In the genomic region with DNA sequence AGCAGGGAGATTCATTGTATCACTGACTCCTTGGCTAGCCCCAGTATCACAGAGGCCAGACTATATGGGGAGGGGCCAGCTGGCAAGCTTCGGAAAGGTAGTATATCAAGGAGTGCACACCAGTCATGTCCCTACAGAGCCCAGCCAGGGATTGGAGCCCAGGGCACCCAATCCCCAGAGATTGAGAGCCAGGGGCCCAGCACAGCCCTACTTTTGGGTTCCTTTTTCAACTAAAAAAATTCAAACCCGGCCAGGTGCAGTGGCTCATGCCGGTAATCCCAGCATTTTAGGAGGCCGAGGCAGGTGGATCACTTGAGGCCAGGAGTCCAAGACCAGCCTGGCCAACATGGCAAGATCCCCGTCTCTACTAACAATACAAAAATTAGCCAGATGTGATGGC, we compare ENCODE assay signal across 20 cellular contexts. TPM values are rescaled to one million over a fixed set of nuclear protein-coding genes. Genes with fewer than 3 reads are reported as not detected.
A peak's percentile ranks its signal among the peaks of the same experiment; 100 is the strongest.
DNase-seq lines count a peak whose midpoint lies in the region; ATAC-seq, FAIRE-seq and TF ChIP-seq lines count a peak whose summit lies in the region.
"Had no signal": no experiment of that assay in that cellular context is flagged by ENCODE, and none has a peak within 500 bp of the region (broad histone marks: within the 10 kb centered on the region; RNA-seq: fewer than 3 reads in every experiment).

No MANE protein-coding gene starts in this region.

- no peak for ATAC-seq in activated CD8-positive, alpha-beta T cell treated with anti-CD3 and anti-CD28 coated beads, Interleukin-2, amount 10 ng/mL, durations not matched to agents 7 days and 5 days
- ATAC-seq in activated CD8-positive, alpha-beta T cell treated with anti-CD3 and anti-CD28 coated beads for 36 hours: no peak
- ATAC-seq in naive thymus-derived CD4-positive, alpha-beta T cell: no peak
- ATAC-seq in HG02678 (IDR thresholded peaks at IDR 0.05; ENCODE audit: unreplicated experiment) (no peak), upper lobe of left lung (ENCODE audit: low FRiP score in 2 of 2) (no peak)
- ATAC-seq: activated CD4-positive, CD25-positive, alpha-beta regulatory T cell treated with anti-CD3 and anti-CD28 coated beads, Interleukin-2, amount 50 U/mL, for 24 hours; SK-N-SH treated with all-trans-retinoic acid at 6 μM for 48 hours had no signal

- no peaks in the 10 kb centered on the region for H3K36me3 Mint-ChIP-seq in activated CD8-positive, alpha-beta T cell treated with anti-CD3 and anti-CD28 coated beads, Interleukin-2, amount 10 ng/mL, durations not matched to agents 7 days and 5 days (ENCODE audit: low read depth)
- H3K36me3 Mint-ChIP-seq in activated CD8-positive, alpha-beta T cell treated with anti-CD3 and anti-CD28 coated beads for 36 hours (ENCODE audit: low read depth): no peaks in the 10 kb centered on the region
- H3K36me3 Mint-ChIP-seq in CD4-positive, alpha-beta memory T cell: no peaks in the 10 kb centered on the region
- no peaks in the 10 kb centered on the region for H3K36me3 Mint-ChIP-seq in naive thymus-derived CD4-positive, alpha-beta T cell

- H3K27me3 Mint-ChIP-seq in activated CD8-positive, alpha-beta T cell treated with anti-CD3 and anti-CD28 coated beads, Interleukin-2, amount 10 ng/mL, durations not matched to agents 7 days and 5 days (ENCODE audit: low read depth): peaks cover 12% of the 10 kb centered on the region
- H3K27me3 Mint-ChIP-seq in activated CD8-positive, alpha-beta T cell treated with anti-CD3 and anti-CD28 coated beads for 36 hours: no peaks in the 10 kb centered on the region
- no peaks in the 10 kb centered on the region for H3K27me3 Mint-ChIP-seq in CD4-positive, alpha-beta memory T cell
- peaks cover 0 to 11% (median 0%) of the 10 kb centered on the region in 5 donors for H3K27me3 Mint-ChIP-seq in naive thymus-derived CD4-positive, alpha-beta T cell

- CTCF ChIA-PET in activated CD8-positive, alpha-beta T cell treated with anti-CD3 and anti-CD28 coated beads, Interleukin-2, amount 10 ng/mL, durations not matched to agents 7 days and 5 days (lab: Charles Lee): interaction anchor here (5.8 to 9.8 kb wide), 2 partner anchors 47 to 128 kb away, joined by 41 to 193 read pairs; no protein-coding TSS in a partner anchor
- CTCF ChIA-PET in activated CD8-positive, alpha-beta T cell treated with anti-CD3 and anti-CD28 coated beads for 36 hours (lab: Charles Lee): no interaction called here
- CTCF ChIA-PET in CD4-positive, alpha-beta memory T cell (lab: Charles Lee; ENCODE audit: partially characterized antibody): interaction anchor here (0.8 to 1.5 kb wide), 2 partner anchors 22 to 50 kb away, joined by 3 to 7 read pairs; no protein-coding TSS in a partner anchor
- CTCF ChIA-PET in naive thymus-derived CD4-positive, alpha-beta T cell (lab: Charles Lee): no interaction called here

- TF ChIP-seq CTCF in activated CD8-positive, alpha-beta T cell treated with anti-CD3 and anti-CD28 coated beads for 36 hours (IDR thresholded peaks at IDR 0.05): no peak
- TF ChIP-seq CTCF in bronchial epithelial cell (IDR thresholded peaks at IDR 0.05; ENCODE audit: insufficient read depth, low read length, severe bottlenecking): no peak
- no peak for TF ChIP-seq CTCF in upper lobe of left lung (IDR thresholded peaks at IDR 0.05)

- no peaks in the 10 kb centered on the region for H3K9me3 ChIP-seq in CD4-positive, alpha-beta memory T cell (ENCODE audit: control insufficient read depth in 1 of 2, low read length in 2 of 2)
- H3K9me3 ChIP-seq in naive thymus-derived CD4-positive, alpha-beta T cell (ENCODE audit: control insufficient read depth in 2 of 3, low read length in 3 of 3): no peaks in the 10 kb centered on the region
- no peaks in the 10 kb centered on the region for H3K9me3 ChIP-seq in upper lobe of left lung
- H3K9me3 ChIP-seq: vagina had no signal

- WGBS in upper lobe of left lung, 2 donors: 93 to 100% methylated on average over 4 to 5 of the region's 5 CpGs

- peaks cover 27% of the 10 kb centered on the region for H3K4me1 ChIP-seq in CD4-positive, alpha-beta memory T cell (ENCODE audit: insufficient read depth, low read length)
- peaks cover 15 to 22% of the 10 kb centered on the region in 2 donors for H3K4me1 ChIP-seq in naive thymus-derived CD4-positive, alpha-beta T cell (ENCODE audit: control insufficient read depth in 2 of 2, insufficient read depth in 2 of 2, low read length in 2 of 2)
- peaks cover 22 to 31% (median 27%) of the 10 kb centered on the region in 4 donors for H3K4me1 ChIP-seq in upper lobe of left lung

- H3K36me3 ChIP-seq in CD4-positive, alpha-beta memory T cell (ENCODE audit: insufficient read depth, low read length): no peaks in the 10 kb centered on the region
- no peaks in the 10 kb centered on the region for H3K36me3 ChIP-seq in bronchial epithelial cell (ENCODE audit: control insufficient read depth, insufficient read depth, low read length)
- no peaks in the 10 kb centered on the region for H3K36me3 ChIP-seq in naive thymus-derived CD4-positive, alpha-beta T cell (ENCODE audit: control insufficient read depth in 2 of 3, insufficient read depth in 3 of 3, low read length in 3 of 3)
- H3K36me3 ChIP-seq in upper lobe of left lung: no peaks in the 10 kb centered on the region
- H3K36me3 ChIP-seq: vagina had no signal

- H3K27ac ChIP-seq in CD4-positive, alpha-beta memory T cell (ENCODE audit: low read depth, low read length): no peak overlapping the region
- H3K27ac ChIP-seq in naive thymus-derived CD4-positive, alpha-beta T cell (ENCODE audit: low read depth, low read length): no peak overlapping the region
- H3K27ac ChIP-seq in upper lobe of left lung: no peak overlapping the region
- H3K27ac ChIP-seq: vagina had no signal

- no peak overlapping the region for H3K4me3 ChIP-seq in CD4-positive, alpha-beta memory T cell (ENCODE audit: low read length in 2 of 2)
- H3K4me3 ChIP-seq in bronchial epithelial cell (ENCODE audit: low read depth, low read length): no peak overlapping the region
- H3K4me3 ChIP-seq in naive thymus-derived CD4-positive, alpha-beta T cell (ENCODE audit: low read length): no peak overlapping the region
- no peak overlapping the region for H3K4me3 ChIP-seq in upper lobe of left lung

- no peak overlapping the region for H3K4me3 Mint-ChIP-seq in activated CD8-positive, alpha-beta T cell treated with anti-CD3 and anti-CD28 coated beads, Interleukin-2, amount 10 ng/mL, durations not matched to agents 7 days and 5 days
- no peak overlapping the region for H3K4me3 Mint-ChIP-seq in activated CD8-positive, alpha-beta T cell treated with anti-CD3 and anti-CD28 coated beads for 36 hours
- H3K4me3 Mint-ChIP-seq in CD4-positive, alpha-beta memory T cell: peak overlapping the region in 5 of 8 donors; percentile 62 to 90 (median 84)
- H3K4me3 Mint-ChIP-seq in naive thymus-derived CD4-positive, alpha-beta T cell: peak overlapping the region in 6 of 10 donors; percentile 82 to 94 (median 91)

- intact Hi-C loops in activated CD8-positive, alpha-beta T cell treated with anti-CD3 and anti-CD28 coated beads for 36 hours (cut with micrococcal nuclease): no loop called here
- intact Hi-C loops in CD4-positive, alpha-beta memory T cell (cut with micrococcal nuclease): no loop called here
- intact Hi-C loops in naive thymus-derived CD4-positive, alpha-beta T cell (cut with micrococcal nuclease): no loop called here

- no peak for TF ChIP-seq EP300 in upper lobe of left lung (IDR thresholded peaks at IDR 0.05)

- no peaks in the 10 kb centered on the region for H3K9me3 Mint-ChIP-seq in activated CD8-positive, alpha-beta T cell treated with anti-CD3 and anti-CD28 coated beads, Interleukin-2, amount 10 ng/mL, durations not matched to agents 7 days and 5 days (ENCODE audit: insufficient read depth)
- no peaks in the 10 kb centered on the region for H3K9me3 Mint-ChIP-seq in activated CD8-positive, alpha-beta T cell treated with anti-CD3 and anti-CD28 coated beads for 36 hours
- no peaks in the 10 kb centered on the region for H3K9me3 Mint-ChIP-seq in CD4-positive, alpha-beta memory T cell
- H3K9me3 Mint-ChIP-seq in naive thymus-derived CD4-positive, alpha-beta T cell: peaks cover 0 to 2% (median 0%) of the 10 kb centered on the region in 11 donors

- no peaks in the 10 kb centered on the region for H3K27me3 ChIP-seq in CD4-positive, alpha-beta memory T cell (ENCODE audit: insufficient read depth, low read length)
- no peaks in the 10 kb centered on the region for H3K27me3 ChIP-seq in bronchial epithelial cell (ENCODE audit: control insufficient read depth, insufficient read depth, low read length)
- H3K27me3 ChIP-seq in naive thymus-derived CD4-positive, alpha-beta T cell (ENCODE audit: control insufficient read depth in 2 of 2, insufficient read depth in 2 of 2, low read length in 2 of 2): no peaks in the 10 kb centered on the region
- H3K27me3 ChIP-seq in upper lobe of left lung: no peaks in the 10 kb centered on the region
- H3K27me3 ChIP-seq: vagina had no signal

- FAIRE-seq in bronchial epithelial cell (lab: Jason Lieb, UNC): peak; percentile 13
- FAIRE-seq: A204.1 had no signal

- POLR2A ChIA-PET in activated CD8-positive, alpha-beta T cell treated with anti-CD3 and anti-CD28 coated beads, Interleukin-2, amount 10 ng/mL, durations not matched to agents 7 days and 5 days (lab: Charles Lee): no interaction called here
- POLR2A ChIA-PET in activated CD8-positive, alpha-beta T cell treated with anti-CD3 and anti-CD28 coated beads for 36 hours (lab: Charles Lee): no interaction called here
- POLR2A ChIA-PET in CD4-positive, alpha-beta memory T cell (lab: Charles Lee; ENCODE audit: partially characterized antibody): interaction anchor here (0.6 to 0.9 kb wide), 2 partner anchors 221 to 229 kb away, joined by 3 read pairs; no protein-coding TSS in a partner anchor
- POLR2A ChIA-PET in naive thymus-derived CD4-positive, alpha-beta T cell (lab: Charles Lee): interaction anchor here (0.6 kb wide), 1 partner anchor 329 kb away, joined by 3 read pairs; no protein-coding TSS in a partner anchor

- H3K27ac Mint-ChIP-seq in activated CD8-positive, alpha-beta T cell treated with anti-CD3 and anti-CD28 coated beads, Interleukin-2, amount 10 ng/mL, durations not matched to agents 7 days and 5 days: no peak overlapping the region
- H3K27ac Mint-ChIP-seq in activated CD8-positive, alpha-beta T cell treated with anti-CD3 and anti-CD28 coated beads for 36 hours: no peak overlapping the region
- no peak overlapping the region for H3K27ac Mint-ChIP-seq in CD4-positive, alpha-beta memory T cell
- H3K27ac Mint-ChIP-seq in naive thymus-derived CD4-positive, alpha-beta T cell: peak overlapping the region in 3 of 9 donors; percentile 21 to 87 (median 82)

- H3K4me1 Mint-ChIP-seq in activated CD8-positive, alpha-beta T cell treated with anti-CD3 and anti-CD28 coated beads, Interleukin-2, amount 10 ng/mL, durations not matched to agents 7 days and 5 days (ENCODE audit: low read depth): peaks cover 34% of the 10 kb centered on the region
- H3K4me1 Mint-ChIP-seq in activated CD8-positive, alpha-beta T cell treated with anti-CD3 and anti-CD28 coated beads for 36 hours (ENCODE audit: low read depth): peaks cover 18% of the 10 kb centered on the region
- H3K4me1 Mint-ChIP-seq in CD4-positive, alpha-beta memory T cell: peaks cover 21 to 39% (median 31%) of the 10 kb centered on the region in 4 donors
- H3K4me1 Mint-ChIP-seq in naive thymus-derived CD4-positive, alpha-beta T cell: peaks cover 18 to 43% (median 31%) of the 10 kb centered on the region in 7 donors

- TF ChIP-seq POLR2A in upper lobe of left lung (IDR thresholded peaks at IDR 0.05): no peak

- DNase-seq in activated CD8-positive, alpha-beta T cell treated with anti-CD3 and anti-CD28 coated beads, Interleukin-2, amount 10 ng/mL, durations not matched to agents 7 days and 5 days: peak; percentile 15
- no peak for DNase-seq in activated CD8-positive, alpha-beta T cell treated with anti-CD3 and anti-CD28 coated beads for 36 hours
- no peak for DNase-seq in CD4-positive, alpha-beta memory T cell
- DNase-seq in bronchial epithelial cell (ENCODE audit: low read depth) (no peak), amygdala (lab: John Stamatoyannopoulos, UW) (no peak), upper lobe of left lung (no peak)
- peak in 1 of 9 donors; percentile 18 for DNase-seq in naive thymus-derived CD4-positive, alpha-beta T cell
- DNase-seq: activated gamma-delta T cell treated with Interleukin-2 at 50 U/mL for 16 hours; aorta; cerebellar nuclear complex; effector CD8-positive, alpha-beta T cell; IMR-90; NCI-H510A treated with DMSO at 0.1 percent for 48 hours; RPMI8226; stimulated activated CD8-positive, alpha-beta memory T cell treated with anti-CD3 and anti-CD28 coated beads, Interleukin-4, amount 100 ng/mL, for 48 hours had no signal

RNA-seq across cellular contexts. Expression of a gene that starts 5.4 kb away (rescaled TPM):
- total RNA-seq in activated CD8-positive, alpha-beta T cell treated with anti-CD3 and anti-CD28 coated beads, Interleukin-2, amount 10 ng/mL, durations not matched to agents 7 days and 5 days: 1 to 10 TPM; 8.8 to 9.1 TPM
- total RNA-seq in activated CD8-positive, alpha-beta T cell treated with anti-CD3 and anti-CD28 coated beads for 36 hours: 1 to 10 TPM; 4.1 to 5.5 TPM
- total RNA-seq in CD4-positive, alpha-beta memory T cell: 1 to 10 TPM; 1.3 to 1.4 TPM
- polyA plus RNA-seq in CD4-positive, alpha-beta memory T cell: under 1 TPM; 0.09 to 0.55 TPM
- 2.1 and 5.1 TPM in 2 replicates for total RNA-seq in bronchial epithelial cell
- 1 to 10 TPM in 2 of 5 experiments, under 1 TPM in 3; 0.60 to 1.9 (median 0.78) TPM for total RNA-seq in naive thymus-derived CD4-positive, alpha-beta T cell
- polyA plus RNA-seq in naive thymus-derived CD4-positive, alpha-beta T cell: 1 to 10 TPM in 1 of 2 donors, under 1 TPM in 1; 0.28 to 1.4 TPM
- total RNA-seq in upper lobe of left lung: 10 to 100 TPM in 2 of 6 donors, 1 to 10 TPM in 4; 2.1 to 11.6 (median 7.4) TPM

RNA-seq across cellular contexts. Expression of a gene that starts 52.7 kb away (rescaled TPM):
- 10 to 100 TPM; 28.9 to 31.6 TPM for total RNA-seq in activated CD8-positive, alpha-beta T cell treated with anti-CD3 and anti-CD28 coated beads, Interleukin-2, amount 10 ng/mL, durations not matched to agents 7 days and 5 days
- total RNA-seq in activated CD8-positive, alpha-beta T cell treated with anti-CD3 and anti-CD28 coated beads for 36 hours: 10 to 100 TPM; 35.3 to 38.4 TPM
- 10 to 100 TPM; 21.0 TPM for total RNA-seq in CD4-positive, alpha-beta memory T cell
- 10 to 100 TPM; 26.2 to 29.3 TPM for polyA plus RNA-seq in CD4-positive, alpha-beta memory T cell
- total RNA-seq in bronchial epithelial cell (50.3 and 56.2 TPM in 2 replicates), upper lobe of left lung (10 to 100 TPM in 4 of 6 donors, 1 to 10 TPM in 2; 4.2 to 17.8 (median 11.2) TPM)
- total RNA-seq in naive thymus-derived CD4-positive, alpha-beta T cell: 10 to 100 TPM in 4 of 5 experiments, 1 to 10 TPM in 1; 7.5 to 30.0 (median 22.7) TPM
- 10 to 100 TPM; 27.7 to 63.3 TPM for polyA plus RNA-seq in naive thymus-derived CD4-positive, alpha-beta T cell

RNA-seq across cellular contexts. Expression of a gene that starts 53.0 kb away (rescaled TPM):
- 10 to 100 TPM; 11.2 to 11.4 TPM for total RNA-seq in activated CD8-positive, alpha-beta T cell treated with anti-CD3 and anti-CD28 coated beads, Interleukin-2, amount 10 ng/mL, durations not matched to agents 7 days and 5 days
- total RNA-seq in activated CD8-positive, alpha-beta T cell treated with anti-CD3 and anti-CD28 coated beads for 36 hours: 1 to 10 TPM; 5.8 to 5.9 TPM
- under 1 TPM; 0.22 to 0.32 TPM for total RNA-seq in CD4-positive, alpha-beta memory T cell
- not detected for polyA plus RNA-seq in CD4-positive, alpha-beta memory T cell
- total RNA-seq in bronchial epithelial cell: 0.26 and 0.38 TPM in 2 replicates
- 1 to 10 TPM in 1 of 5 experiments, under 1 TPM in 4; 0.11 to 6.0 (median 0.35) TPM for total RNA-seq in naive thymus-derived CD4-positive, alpha-beta T cell
- under 1 TPM; 0.19 to 0.23 TPM for polyA plus RNA-seq in naive thymus-derived CD4-positive, alpha-beta T cell
- 1 to 10 TPM in 5 of 6 donors, under 1 TPM in 1; 0.72 to 3.2 (median 1.6) TPM for total RNA-seq in upper lobe of left lung

Comparison
In these comparisons a context has a peak if more than half of its experiments do, and no peak if none do; other contexts are left out.
1. CTCF ChIA-PET loops: an anchor here in activated CD8-positive, alpha-beta T cell treated with anti-CD3 and anti-CD28 coated beads, Interleukin-2, amount 10 ng/mL, durations not matched to agents 7 days and 5 days (5.8 to 9.8 kb wide) and CD4-positive, alpha-beta memory T cell (0.8 to 1.5 kb wide); none called in activated CD8-positive, alpha-beta T cell treated with anti-CD3 and anti-CD28 coated beads for 36 hours and naive thymus-derived CD4-positive, alpha-beta T cell.
2. H3K4me3 Mint-ChIP-seq: peak in CD4-positive, alpha-beta memory T cell (5 of 8) and naive thymus-derived CD4-positive, alpha-beta T cell (6 of 10); none in activated CD8-positive, alpha-beta T cell treated with anti-CD3 and anti-CD28 coated beads, Interleukin-2, amount 10 ng/mL, durations not matched to agents 7 days and 5 days (single experiment) and activated CD8-positive, alpha-beta T cell treated with anti-CD3 and anti-CD28 coated beads for 36 hours (single experiment).
3. POLR2A ChIA-PET loops: an anchor here in CD4-positive, alpha-beta memory T cell (0.6 to 0.9 kb wide) and naive thymus-derived CD4-positive, alpha-beta T cell (0.6 kb wide); none called in activated CD8-positive, alpha-beta T cell treated with anti-CD3 and anti-CD28 coated beads, Interleukin-2, amount 10 ng/mL, durations not matched to agents 7 days and 5 days and activated CD8-positive, alpha-beta T cell treated with anti-CD3 and anti-CD28 coated beads for 36 hours.